ENCODE assay signal across 34 cellular contexts in the genomic region with DNA sequence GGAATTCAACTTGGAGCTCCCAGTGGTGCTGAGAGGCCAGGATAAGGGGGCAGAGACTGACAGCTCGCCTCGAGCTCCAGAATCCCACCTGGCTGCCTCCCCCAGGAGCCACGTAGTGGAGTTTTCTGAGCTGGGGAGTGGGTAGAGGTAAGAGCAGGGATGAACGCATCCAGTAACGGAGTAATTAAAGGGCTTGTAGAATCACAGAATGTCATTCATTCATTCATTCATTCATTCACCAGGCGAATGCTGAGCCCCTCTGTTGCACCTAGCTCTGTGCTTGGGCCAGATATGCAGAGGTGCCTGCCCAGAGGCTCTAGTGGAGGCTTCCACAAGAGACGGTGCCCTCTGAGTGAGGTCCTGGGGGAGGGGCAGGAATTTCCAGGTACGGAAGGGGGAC. TPM values are rescaled to one million over a fixed set of nuclear protein-coding genes. Genes with fewer than 3 reads are reported as not detected.
"Had no signal": no experiment of that assay in that cellular context is flagged by ENCODE, and none has a peak within 500 bp of the region (broad histone marks: within the 10 kb centered on the region; RNA-seq: fewer than 3 reads in every experiment).

No MANE protein-coding gene starts in this region.

- ATAC-seq: activated CD8-positive, alpha-beta T cell treated with anti-CD3 and anti-CD28 coated beads for 36 hours; activated T-cell treated with anti-CD3 and anti-CD28 coated beads, Interleukin-2, amount 50 U/mL, for 4 hours; activated T-helper 17 cell treated with anti-CD3 and anti-CD28 coated beads, Interleukin-2, amount 50 U/mL, for 72 hours; effector memory CD8-positive, alpha-beta T cell; heart left ventricle; WTC11 had no signal

- H3K9me3 ChIP-seq: esophagus squamous epithelium, heart left ventricle had no signal

- DNase-seq: activated CD4-positive, alpha-beta T cell treated with anti-CD3 and anti-CD28 coated beads for 1 hour; activated CD4-positive, alpha-beta T cell treated with anti-CD3 and anti-CD28 coated beads for 4 hours; activated CD4-positive, alpha-beta T cell treated with anti-CD3 and anti-CD28 coated beads, Interleukin-2, amount 50 U/mL, for 1 hour; activated CD4-positive, alpha-beta T cell treated with anti-CD3 and anti-CD28 coated beads, Interleukin-2, amount 50 U/mL, for 48 hours; activated CD8-positive, alpha-beta memory T cell treated with anti-CD3 and anti-CD28 coated beads for 24 hours; activated CD8-positive, alpha-beta T cell treated with anti-CD3 and anti-CD28 coated beads for 36 hours; activated effector memory CD4-positive, alpha-beta T cell treated with Interleukin-2 at 50 U/mL for 16 hours; activated gamma-delta T cell treated with Interleukin-2 at 50 U/mL for 16 hours; activated naive CD4-positive, alpha-beta T cell treated with anti-CD3 and anti-CD28 coated beads, Interleukin-2, amount 50 U/mL, for 16 hours; activated naive CD4-positive, alpha-beta T cell treated with Interleukin-2 at 50 U/mL for 16 hours; activated T-cell treated with anti-CD3 and anti-CD28 coated beads, Interleukin-2, amount 50 U/mL, for 4 hours; amniotic stem cell; anterior cingulate cortex; brain microvascular endothelial cell; dermis blood vessel endothelial cell; effector CD4-positive, alpha-beta T cell; effector memory CD8-positive, alpha-beta T cell; erythroblast; esophagus squamous epithelium; foreskin melanocyte; glutamatergic neuron; T-helper 2 cell had no signal

- H3K4me3 ChIP-seq: coronary artery, esophagus squamous epithelium, heart left ventricle had no signal

- H3K36me3 ChIP-seq: brain microvascular endothelial cell, esophagus squamous epithelium had no signal

- FAIRE-seq: astrocyte, bronchial epithelial cell had no signal

- H3K27ac ChIP-seq: brain microvascular endothelial cell, coronary artery, VCaP had no signal

RNA-seq across cellular contexts. Expression of gene FAM181A, which starts 8.1 kb away (rescaled TPM):
- total RNA-seq: activated CD8-positive, alpha-beta T cell treated with anti-CD3 and anti-CD28 coated beads for 36 hours; activated T-cell treated with anti-CD3 and anti-CD28 coated beads, Interleukin-2, amount 50 U/mL, for 4 hours; activated T-helper 17 cell treated with anti-CD3 and anti-CD28 coated beads, Interleukin-2, amount 50 U/mL, for 72 hours; astrocyte; bronchial epithelial cell; cardiac septum; dermis blood vessel endothelial cell; esophagus squamous epithelium; fibroblast of lung; fibroblast of villous mesenchyme; heart left ventricle; T-helper 1 cell treated with Interleukin-12 subunit alpha and Interleukin-12 subunit beta and Interleukin-4 antibody, amounts not matched to agents 30 ng/mL and 1 ng/mL, for 36 hours; WTC11 had no signal
- polyA plus RNA-seq: adipose tissue, fibroblast of lung, heart left ventricle had no signal

RNA-seq across cellular contexts. Expression of gene ASB2, which starts 41.2 kb away (rescaled TPM):
- total RNA-seq: dermis blood vessel endothelial cell had no signal
